35 cellular contexts compared by ENCODE assay signal in genomic region chr6:73116330-73116729, GRCh38.
"Had no signal": no experiment of that assay in that cellular context is flagged by ENCODE, and none has a peak within 500 bp of the region (broad histone marks: within the 10 kb centered on the region; RNA-seq: fewer than 3 reads in every experiment).

No MANE protein-coding gene starts in this region.

- H3K4me3 ChIP-seq: MG63 had no signal

- DNase-seq: Karpas-422, Kasumi-1, MG63, MM.1S, MV-4-11, NCI-H1048, NCI-H1092, NCI-H1092 treated with DMSO at 0.1 percent for 48 hours, NCI-H1105, NCI-H1105 treated with DMSO at 0.1 percent for 48 hours, NCI-H1417, NCI-H1417 treated with DMSO at 0.1 percent for 48 hours, NCI-H1436, NCI-H1436 treated with DMSO at 0.1 percent for 48 hours, NCI-H146, NCI-H1694, NCI-H1694 treated with DMSO at 0.1 percent for 48 hours, NCI-H187, NCI-H187 treated with DMSO at 0.1 percent for 48 hours, NCI-H1930, NCI-H2029, NCI-H2029 treated with DMSO at 0.1 percent for 48 hours, NCI-H2081, NCI-H2081 treated with DMSO at 0.1 percent for 48 hours, NCI-H2107, NCI-H2171, NCI-H2171 treated with DMSO at 0.1 percent for 48 hours, NCI-H2227 treated with DMSO at 0.1 percent for 48 hours, NCI-H226, NCI-H345, NCI-H446, NCI-H446 treated with DMSO at 0.1 percent for 48 hours, NCI-H510A, NCI-H510A treated with DMSO at 0.1 percent for 48 hours, NCI-H524 had no signal

- H3K9me3 ChIP-seq: MG63 had no signal
